In genomic region chr16:73050115-73051099, GRCh38 we compare ENCODE assay signal across 13 cellular contexts. TPM values are rescaled to one million over a fixed set of nuclear protein-coding genes. Genes with fewer than 3 reads are reported as not detected.
DNase-seq lines count a peak whose midpoint lies in the region; ATAC-seq and TF ChIP-seq lines count a peak whose summit lies in the region.
"Had no signal": no experiment of that assay in that cellular context is flagged by ENCODE, and none has a peak within 500 bp of the region (broad histone marks: within the 10 kb centered on the region; RNA-seq: fewer than 3 reads in every experiment).

No MANE protein-coding gene starts in this region.

- CTCF ChIA-PET in Panc1 (lab: Charles Lee): no interaction called here
- CTCF ChIA-PET in activated CD4-positive, alpha-beta memory T cell treated with anti-CD3 and anti-CD28 coated beads, Interleukin-2, amount 10 ng/mL, durations not matched to agents 7 days and 5 days (lab: Charles Lee): interaction anchor here (1.2 kb wide), 1 partner anchor 11 kb away, joined by 4 read pairs; no protein-coding TSS in a partner anchor

- in situ Hi-C loops in Panc1 (cut with HindIII; ENCODE audit: low pct_unique_long_range_greater_than_20kb, low sequenced_read_pairs): no loop called here

- H3K27ac Mint-ChIP-seq in activated CD4-positive, alpha-beta memory T cell treated with anti-CD3 and anti-CD28 coated beads, Interleukin-2, amount 10 ng/mL, durations not matched to agents 7 days and 5 days: no peak overlapping the region
- H3K27ac Mint-ChIP-seq: activated CD4-positive, alpha-beta T cell treated with anti-CD3 and anti-CD28 coated beads for 36 hours; activated naive CD8-positive, alpha-beta T cell treated with anti-CD3 and anti-CD28 coated beads, Interleukin-2, amount 10 ng/mL, durations not matched to agents 7 days and 5 days; memory B cell had no signal

- H4K8ac ChIP-seq in trophoblast cell (ENCODE audit: low read depth, low read length): peak overlapping the region; percentile 63

- H3K4me3 ChIP-seq in Panc1 (ENCODE audit: low read depth in 2 of 2, low read length in 2 of 2) (no peak overlapping the region), fibroblast of lung (replicated peaks in 1 of 4; ENCODE audit: control extremely low read depth in 1 of 4, insufficient read depth in 1 of 4, low read depth in 3 of 4, low read length in 4 of 4) (peak overlapping the region in 3 of 4 experiments; percentile 1 to 7 (median 5)), trophoblast cell (ENCODE audit: low read depth, low read length) (no peak overlapping the region)
- H3K4me3 ChIP-seq: BLaER1 had no signal

- H3K4me3 Mint-ChIP-seq in activated CD4-positive, alpha-beta memory T cell treated with anti-CD3 and anti-CD28 coated beads, Interleukin-2, amount 10 ng/mL, durations not matched to agents 7 days and 5 days: no peak overlapping the region
- H3K4me3 Mint-ChIP-seq: activated CD4-positive, alpha-beta T cell treated with anti-CD3 and anti-CD28 coated beads for 36 hours; activated naive CD8-positive, alpha-beta T cell treated with anti-CD3 and anti-CD28 coated beads, Interleukin-2, amount 10 ng/mL, durations not matched to agents 7 days and 5 days; memory B cell had no signal

- H2BK120ac ChIP-seq in trophoblast cell (ENCODE audit: insufficient read depth, low read length, poor library complexity): peak overlapping the region; percentile 26

- peak overlapping the region; percentile 46 for H3K18ac ChIP-seq in trophoblast cell (ENCODE audit: low read length)

- H3K9me3 ChIP-seq in Panc1 (ENCODE audit: control insufficient read depth, insufficient read depth, low read depth, low read length) (no peaks in the 10 kb centered on the region), fibroblast of lung (ENCODE audit: control insufficient read depth, insufficient read depth, low read depth, low read length) (no peaks in the 10 kb centered on the region), trophoblast cell (ENCODE audit: insufficient read depth, low read depth, low read length) (no peaks in the 10 kb centered on the region)
- H3K9me3 ChIP-seq: BLaER1 had no signal

- BruUV-seq in Panc1 (replicated peaks; lab: Mats Ljungman, UMichigan): no TSS peak

- ATAC-seq in Panc1: no peak
- no peak for ATAC-seq in HG03469 (IDR thresholded peaks at IDR 0.05; ENCODE audit: unreplicated experiment)
- ATAC-seq: activated CD4-positive, alpha-beta T cell treated with anti-CD3 and anti-CD28 coated beads for 36 hours had no signal

- no peaks in the 10 kb centered on the region for H4K20me1 ChIP-seq in fibroblast of lung (ENCODE audit: control insufficient read depth, extremely low read depth, insufficient read depth, low read length)

- H3K36me3 ChIP-seq in Panc1 (ENCODE audit: control insufficient read depth, insufficient read depth, low read length) (no peaks in the 10 kb centered on the region), fibroblast of lung (ENCODE audit: control insufficient read depth, insufficient read depth, low read length) (no peaks in the 10 kb centered on the region), trophoblast cell (ENCODE audit: control insufficient read depth in 1 of 2, insufficient read depth in 2 of 2, low read length in 2 of 2) (no peaks in the 10 kb centered on the region)
- H3K36me3 ChIP-seq: BLaER1 had no signal

- peak overlapping the region; percentile 1 for H3K9ac ChIP-seq in fibroblast of lung (ENCODE audit: insufficient read depth, low read length)
- no peak overlapping the region for H3K9ac ChIP-seq in trophoblast cell (ENCODE audit: low read length)
- H3K9ac ChIP-seq: BLaER1 had no signal

- peaks cover 67% of the 10 kb centered on the region for H3K4me1 ChIP-seq in Panc1 (ENCODE audit: control insufficient read depth, insufficient read depth, low read length)
- H3K4me1 ChIP-seq in fibroblast of lung (ENCODE audit: control insufficient read depth, extremely low read depth, insufficient read depth, low read length): peaks cover 49% of the 10 kb centered on the region
- peaks cover 29 to 36% of the 10 kb centered on the region in 2 experiments for H3K4me1 ChIP-seq in trophoblast cell (ENCODE audit: control insufficient read depth in 1 of 2, insufficient read depth in 2 of 2, low read length in 2 of 2)

- POLR2A ChIA-PET in Panc1 (lab: Charles Lee): no interaction called here
- POLR2A ChIA-PET in activated CD4-positive, alpha-beta memory T cell treated with anti-CD3 and anti-CD28 coated beads, Interleukin-2, amount 10 ng/mL, durations not matched to agents 7 days and 5 days (lab: Charles Lee): no interaction called here

- peaks cover 45% of the 10 kb centered on the region for H3K79me1 ChIP-seq in trophoblast cell (ENCODE audit: low read length)

- H3K27ac ChIP-seq in Panc1 (ENCODE audit: low read length) (peak overlapping the region; percentile 31; the same call in 1 of the 2 replicates), fibroblast of lung (ENCODE audit: insufficient read depth, low read length) (peak overlapping the region; percentile 95), trophoblast cell (ENCODE audit: low read depth, low read length) (no peak overlapping the region)
- H3K27ac ChIP-seq: BLaER1, HL-60 had no signal

- no peaks in the 10 kb centered on the region for H3K9me3 Mint-ChIP-seq in activated CD4-positive, alpha-beta memory T cell treated with anti-CD3 and anti-CD28 coated beads, Interleukin-2, amount 10 ng/mL, durations not matched to agents 7 days and 5 days
- H3K9me3 Mint-ChIP-seq: activated naive CD8-positive, alpha-beta T cell treated with anti-CD3 and anti-CD28 coated beads, Interleukin-2, amount 10 ng/mL, durations not matched to agents 7 days and 5 days; memory B cell had no signal

- no peak overlapping the region for H2AFZ ChIP-seq in fibroblast of lung (ENCODE audit: low read length)
- no peak overlapping the region for H2AFZ ChIP-seq in trophoblast cell (ENCODE audit: insufficient read depth, low read length, poor library complexity)

- H3K4me2 ChIP-seq in fibroblast of lung (ENCODE audit: extremely low read depth, insufficient read depth, low read length): peak overlapping the region; percentile 85
- no peak overlapping the region for H3K4me2 ChIP-seq in trophoblast cell (ENCODE audit: low read length)
- H3K4me2 ChIP-seq: BLaER1 had no signal

- H3K27me3 Mint-ChIP-seq in activated CD4-positive, alpha-beta memory T cell treated with anti-CD3 and anti-CD28 coated beads, Interleukin-2, amount 10 ng/mL, durations not matched to agents 7 days and 5 days: peaks cover 37% of the 10 kb centered on the region

- no CpG with 5 or more reads among the region's 12 CpGs for WGBS in trophoblast cell (ENCODE audit: extremely low coverage, insufficient coverage, insufficient read length)

- peak overlapping the region; percentile 63 for H2AK5ac ChIP-seq in trophoblast cell (ENCODE audit: low read length)

- H3K4me1 Mint-ChIP-seq in activated CD4-positive, alpha-beta memory T cell treated with anti-CD3 and anti-CD28 coated beads, Interleukin-2, amount 10 ng/mL, durations not matched to agents 7 days and 5 days: peaks cover 3% of the 10 kb centered on the region

- intact Hi-C loops in Panc1 (cut with micrococcal nuclease; ENCODE audit: unreplicated experiment): loop anchor here (10.0 kb wide), 1 partner anchor 546 kb away; no protein-coding TSS in a partner anchor

- peak overlapping the region; percentile 36 for H2BK12ac ChIP-seq in trophoblast cell (ENCODE audit: low read length)

- no peak overlapping the region for H2BK5ac ChIP-seq in trophoblast cell (ENCODE audit: low read depth, low read length, poor library complexity)

- H3K36me3 Mint-ChIP-seq in activated CD4-positive, alpha-beta memory T cell treated with anti-CD3 and anti-CD28 coated beads, Interleukin-2, amount 10 ng/mL, durations not matched to agents 7 days and 5 days (ENCODE audit: low read depth): no peaks in the 10 kb centered on the region
- H3K36me3 Mint-ChIP-seq: activated naive CD8-positive, alpha-beta T cell treated with anti-CD3 and anti-CD28 coated beads, Interleukin-2, amount 10 ng/mL, durations not matched to agents 7 days and 5 days; memory B cell had no signal

- no peak overlapping the region for H4K12ac ChIP-seq in trophoblast cell (ENCODE audit: low read depth, low read length)

- peak overlapping the region; percentile 53 for H3K14ac ChIP-seq in trophoblast cell (ENCODE audit: low read length)

- TF ChIP-seq CTCF in Panc1 (IDR thresholded peaks at IDR 0.05): peak; percentile 7; the same call in 1 of the 2 replicates
- TF ChIP-seq CTCF in fibroblast of lung (conservative IDR thresholded peaks at IDR 0.05 in 1 of 2, IDR thresholded peaks at IDR 0.05 in 1 of 2; ENCODE audit: low read depth in 1 of 2, low read length in 2 of 2): peak in 1 of 2 donors; percentile 13

- no peak overlapping the region for H3K23ac ChIP-seq in trophoblast cell (ENCODE audit: low read length)

- DNase-seq in COLO668 (lab: John Stamatoyannopoulos, UW; ENCODE audit: unreplicated experiment) (peak; percentile 47), Panc1 (ENCODE audit: low read depth, low spot score) (no peak), fibroblast of lung (ENCODE audit: low read depth in 2 of 2) (peak in 1 of 2 donors; percentile 64), trophoblast cell (no peak), NCI-H82 treated with DMSO at 0.1 percent for 48 hours (lab: John Stamatoyannopoulos, UW; ENCODE audit: unreplicated experiment) (no peak), NCI-H1105 (lab: John Stamatoyannopoulos, UW) (no peak)
- DNase-seq in activated CD4-positive, alpha-beta memory T cell treated with anti-CD3 and anti-CD28 coated beads, Interleukin-2, amount 10 ng/mL, durations not matched to agents 7 days and 5 days: no peak
- DNase-seq: activated CD4-positive, alpha-beta T cell treated with anti-CD3 and anti-CD28 coated beads for 36 hours; activated naive CD8-positive, alpha-beta T cell treated with anti-CD3 and anti-CD28 coated beads, Interleukin-2, amount 10 ng/mL, durations not matched to agents 7 days and 5 days had no signal

- no peaks in the 10 kb centered on the region for H3K27me3 ChIP-seq in Panc1 (ENCODE audit: control insufficient read depth, insufficient read depth, low read length)
- H3K27me3 ChIP-seq in fibroblast of lung (ENCODE audit: control insufficient read depth, insufficient read depth, low read length): no peaks in the 10 kb centered on the region
- H3K27me3 ChIP-seq in trophoblast cell (ENCODE audit: insufficient read depth, low read length): no peaks in the 10 kb centered on the region

- H3K79me2 ChIP-seq in fibroblast of lung (ENCODE audit: control insufficient read depth, insufficient read depth, low read length) (peaks cover 90% of the 10 kb centered on the region), trophoblast cell (ENCODE audit: control insufficient read depth, insufficient read depth, low read length, poor library complexity) (peaks cover 39% of the 10 kb centered on the region)

- H3K4ac ChIP-seq in trophoblast cell (ENCODE audit: low read depth, low read length): peak overlapping the region; percentile 86

- peak overlapping the region; percentile 74 for H4K91ac ChIP-seq in trophoblast cell (ENCODE audit: low read depth, low read length)

RNA-seq across cellular contexts. Expression of gene ZFHX3, which starts 2.5 kb away (rescaled TPM):
- 7.1 TPM for total RNA-seq in Panc1 (2021; ENCODE audit: unreplicated experiment)
- 3.0 TPM for polyA plus RNA-seq in Panc1 (2012; ENCODE audit: insufficient read length)
- total RNA-seq in fibroblast of lung: 5.4 and 7.3 TPM in 2 replicates
- 4.4 and 4.7 TPM in 2 replicates for polyA plus RNA-seq in fibroblast of lung
- polyA plus RNA-seq in fibroblast of lung (2012): 4.3 and 8.5 TPM in 2 replicates
- 21.6 and 25.3 TPM in 2 replicates for polyA minus RNA-seq in fibroblast of lung (ENCODE audit: low replicate concordance)
- polyA plus RNA-seq in trophoblast cell (2013): 36.4 and 36.5 TPM in 2 replicates
- total RNA-seq in activated CD4-positive, alpha-beta memory T cell treated with anti-CD3 and anti-CD28 coated beads, Interleukin-2, amount 10 ng/mL, durations not matched to agents 7 days and 5 days: under 1 TPM; 0.38 to 0.43 TPM

Comparison
In these comparisons a context has a peak if more than half of its experiments do, and no peak if none do; other contexts are left out.
1. H3K4me3 ChIP-seq: peak in fibroblast of lung (3 of 4); none in Panc1 (0 of 2) and trophoblast cell (single experiment).